In the genomic region with DNA sequence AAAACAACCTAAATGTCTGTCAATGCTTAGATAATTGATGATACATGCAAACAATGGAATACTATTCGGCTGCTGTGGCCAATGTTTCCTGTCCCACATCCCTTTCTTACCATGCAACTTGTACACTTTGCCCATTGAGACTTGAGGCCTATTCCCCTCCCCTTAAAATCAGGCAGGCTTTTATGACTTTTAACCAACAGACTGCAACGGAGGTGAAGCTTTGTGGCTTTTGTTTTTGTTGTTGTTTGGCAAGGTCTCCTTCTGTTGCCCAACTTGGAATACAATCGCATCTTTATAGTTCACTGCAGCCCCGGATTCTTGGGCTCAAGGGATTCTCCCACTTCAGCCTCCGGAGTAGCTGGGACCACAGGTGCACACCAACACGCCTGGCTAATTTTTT, we compare ENCODE assay signal across 21 cellular contexts. TPM values are rescaled to one million over a fixed set of nuclear protein-coding genes. Genes with fewer than 3 reads are reported as not detected.
A peak's percentile ranks its signal among the peaks of the same experiment; 100 is the strongest.
DNase-seq lines count a peak whose midpoint lies in the region; ATAC-seq and TF ChIP-seq lines count a peak whose summit lies in the region.
"Had no signal": no experiment of that assay in that cellular context is flagged by ENCODE, and none has a peak within 500 bp of the region (broad histone marks: within the 10 kb centered on the region; RNA-seq: fewer than 3 reads in every experiment).

No MANE protein-coding gene starts in this region.

- no peak for TF ChIP-seq CTCF in GM23338 (conservative IDR thresholded peaks at IDR 0.05; ENCODE audit: low read depth in 2 of 2)

- H3K27me3 Mint-ChIP-seq in GM23338 (ENCODE audit: insufficient read depth, low read depth, poor library complexity): peaks cover 1% of the 10 kb centered on the region
- H3K27me3 Mint-ChIP-seq: CD4-positive, alpha-beta memory T cell had no signal

- no peaks in the 10 kb centered on the region for H3K36me3 Mint-ChIP-seq in GM23338 (ENCODE audit: low read depth)
- H3K36me3 Mint-ChIP-seq: CD14-positive monocyte had no signal

- H3K27ac Mint-ChIP-seq in GM23338: no peak overlapping the region
- H3K27ac Mint-ChIP-seq: CD14-positive monocyte, HFFc6 had no signal

- no peaks in the 10 kb centered on the region for H3K27me3 ChIP-seq in GM23338 (ENCODE audit: insufficient read depth)

- H3F3A ChIP-seq in GM23338 (replicated peaks; ENCODE audit: low read depth): peaks cover 2% of the 10 kb centered on the region; the same call in 1 of the 2 replicates

- H3K36me3 ChIP-seq in GM23338 (ENCODE audit: insufficient read depth): no peaks in the 10 kb centered on the region
- H3K36me3 ChIP-seq: HAP-1 had no signal

- H3K9me3 Mint-ChIP-seq in GM23338: no peaks in the 10 kb centered on the region
- H3K9me3 Mint-ChIP-seq: CD4-positive, alpha-beta memory T cell; HFFc6 had no signal

- ATAC-seq in GM23338 (no peak), sciatic nerve (peak; percentile 55), GM19023 (IDR thresholded peaks at IDR 0.05; ENCODE audit: unreplicated experiment) (no peak), GM21367 (IDR thresholded peaks at IDR 0.05; ENCODE audit: unreplicated experiment) (no peak)
- ATAC-seq: GM12878 had no signal

- H4K20me1 ChIP-seq in GM23338 (replicated peaks; ENCODE audit: insufficient read depth): no peaks in the 10 kb centered on the region

- H3K4me3 ChIP-seq in GM23338: no peak overlapping the region
- H3K4me3 ChIP-seq: GM12878, HAP-1 had no signal

- no peak overlapping the region for H3K27ac ChIP-seq in GM23338 (ENCODE audit: low read depth)

- no peak overlapping the region for H3K4me2 ChIP-seq in GM23338

- peaks cover 6% of the 10 kb centered on the region for H3K4me1 Mint-ChIP-seq in GM23338

- H3K9me2 ChIP-seq in GM23338 (ENCODE audit: insufficient read depth): no peaks in the 10 kb centered on the region

- DNase-seq in GM23338 (ENCODE audit: low spot score) (no peak), SW480 (ENCODE audit: low spot score) (peak; percentile 14), foreskin melanocyte (peak; percentile 34), sciatic nerve (ENCODE audit: low spot score) (no peak), erythroblast (lab: John Stamatoyannopoulos, UW) (no peak), SKM-1 treated with dmso at 0.1 percent for 144 hours (lab: John Stamatoyannopoulos, UW; ENCODE audit: unreplicated experiment) (no peak)
- DNase-seq: Calu3; CD4-positive, alpha-beta memory T cell; COR-L47; DMS153; DMS79; EL; GDM1; GOT3; HFFc6 had no signal

- H3K4me1 ChIP-seq in GM23338 (ENCODE audit: insufficient read depth): peaks cover 4% of the 10 kb centered on the region; the same call in 1 of the 2 replicates

- peak overlapping the region; percentile 66; the same call in 1 of the 2 replicates for H2AFZ ChIP-seq in GM23338

- TF ChIP-seq POLR2A in erythroblast (IDR thresholded peaks at IDR 0.05; ENCODE audit: low read length): no peak

- intact Hi-C loops in sciatic nerve (cut with DNase I): no loop called here

- no peak overlapping the region for H3K4me3 Mint-ChIP-seq in GM23338
- H3K4me3 Mint-ChIP-seq: CD14-positive monocyte; CD4-positive, alpha-beta memory T cell; HFFc6 had no signal

- H3K79me2 ChIP-seq in GM23338 (replicated peaks; ENCODE audit: insufficient read depth): no peaks in the 10 kb centered on the region

TF ChIP-seq in GM23338, 12 proteins besides CTCF, POLR2A, EP300 and RAD21 (continues in another document):
- no peak for TF ChIP-seq EZH2 (IDR thresholded peaks at IDR 0.05; ENCODE audit: low read depth, unreplicated experiment)
- TF ChIP-seq ZNF114 (CRISPR knock-in tag; IDR thresholded peaks at IDR 0.05): no peak
- TF ChIP-seq, protein P1, sequence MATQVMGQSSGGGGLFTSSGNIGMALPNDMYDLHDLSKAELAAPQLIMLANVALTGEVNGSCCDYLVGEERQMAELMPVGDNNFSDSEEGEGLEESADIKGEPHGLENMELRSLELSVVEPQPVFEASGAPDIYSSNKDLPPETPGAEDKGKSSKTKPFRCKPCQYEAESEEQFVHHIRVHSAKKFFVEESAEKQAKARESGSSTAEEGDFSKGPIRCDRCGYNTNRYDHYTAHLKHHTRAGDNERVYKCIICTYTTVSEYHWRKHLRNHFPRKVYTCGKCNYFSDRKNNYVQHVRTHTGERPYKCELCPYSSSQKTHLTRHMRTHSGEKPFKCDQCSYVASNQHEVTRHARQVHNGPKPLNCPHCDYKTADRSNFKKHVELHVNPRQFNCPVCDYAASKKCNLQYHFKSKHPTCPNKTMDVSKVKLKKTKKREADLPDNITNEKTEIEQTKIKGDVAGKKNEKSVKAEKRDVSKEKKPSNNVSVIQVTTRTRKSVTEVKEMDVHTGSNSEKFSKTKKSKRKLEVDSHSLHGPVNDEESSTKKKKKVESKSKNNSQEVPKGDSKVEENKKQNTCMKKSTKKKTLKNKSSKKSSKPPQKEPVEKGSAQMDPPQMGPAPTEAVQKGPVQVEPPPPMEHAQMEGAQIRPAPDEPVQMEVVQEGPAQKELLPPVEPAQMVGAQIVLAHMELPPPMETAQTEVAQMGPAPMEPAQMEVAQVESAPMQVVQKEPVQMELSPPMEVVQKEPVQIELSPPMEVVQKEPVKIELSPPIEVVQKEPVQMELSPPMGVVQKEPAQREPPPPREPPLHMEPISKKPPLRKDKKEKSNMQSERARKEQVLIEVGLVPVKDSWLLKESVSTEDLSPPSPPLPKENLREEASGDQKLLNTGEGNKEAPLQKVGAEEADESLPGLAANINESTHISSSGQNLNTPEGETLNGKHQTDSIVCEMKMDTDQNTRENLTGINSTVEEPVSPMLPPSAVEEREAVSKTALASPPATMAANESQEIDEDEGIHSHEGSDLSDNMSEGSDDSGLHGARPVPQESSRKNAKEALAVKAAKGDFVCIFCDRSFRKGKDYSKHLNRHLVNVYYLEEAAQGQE (IDR thresholded peaks at IDR 0.05; ENCODE audit: unreplicated experiment): no peak
- TF ChIP-seq, protein P2, sequence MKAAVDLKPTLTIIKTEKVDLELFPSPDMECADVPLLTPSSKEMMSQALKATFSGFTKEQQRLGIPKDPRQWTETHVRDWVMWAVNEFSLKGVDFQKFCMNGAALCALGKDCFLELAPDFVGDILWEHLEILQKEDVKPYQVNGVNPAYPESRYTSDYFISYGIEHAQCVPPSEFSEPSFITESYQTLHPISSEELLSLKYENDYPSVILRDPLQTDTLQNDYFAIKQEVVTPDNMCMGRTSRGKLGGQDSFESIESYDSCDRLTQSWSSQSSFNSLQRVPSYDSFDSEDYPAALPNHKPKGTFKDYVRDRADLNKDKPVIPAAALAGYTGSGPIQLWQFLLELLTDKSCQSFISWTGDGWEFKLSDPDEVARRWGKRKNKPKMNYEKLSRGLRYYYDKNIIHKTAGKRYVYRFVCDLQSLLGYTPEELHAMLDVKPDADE (IDR thresholded peaks at IDR 0.05): no peak
- TF ChIP-seq NANOG (IDR thresholded peaks at IDR 0.05; ENCODE audit: borderline replicate concordance): no peak
- TF ChIP-seq ZNF331 (CRISPR knock-in tag; IDR thresholded peaks at IDR 0.05; ENCODE audit: low read depth): no peak
- no peak for TF ChIP-seq STAT1 (IDR thresholded peaks at IDR 0.05; ENCODE audit: unreplicated experiment)
- no peak for TF ChIP-seq POLR2AphosphoS5 (IDR thresholded peaks at IDR 0.05; ENCODE audit: low read depth)
- TF ChIP-seq EZH2phosphoT487 (IDR thresholded peaks at IDR 0.05; ENCODE audit: unreplicated experiment): no peak
- TF ChIP-seq CREB1 (CRISPR knock-in tag; IDR thresholded peaks at IDR 0.05; ENCODE audit: low read depth): no peak

RNA-seq across cellular contexts. Expression of a gene that starts 5.8 kb away (rescaled TPM):
- 11.3 and 11.5 TPM in 2 replicates for total RNA-seq in GM23338 (2014; rRNA removed; shearing (Covaris generic))
- 3.4 and 3.5 TPM in 2 replicates for polyA plus RNA-seq in GM23338 (2016; fragmentation: Nextera tagmentation; extraction: Ambion mirVana)
- 15.8 TPM for total RNA-seq in sciatic nerve

RNA-seq across cellular contexts. Expression of a gene that starts 10.2 kb away (rescaled TPM):
- total RNA-seq in GM23338 (2014; rRNA removed; shearing (Covaris generic)): not detected in 2 replicates
- 0.08 TPM in 1 of 2 replicates, not detected in the other for polyA plus RNA-seq in GM23338 (2016; fragmentation: Nextera tagmentation; extraction: Ambion mirVana)
- total RNA-seq in sciatic nerve: not detected
- total RNA-seq: Calu3; CD4-positive, alpha-beta memory T cell; GM12878; HFFc6 had no signal
- polyA plus RNA-seq: BJ; CD14-positive monocyte; CD4-positive, alpha-beta memory T cell had no signal

RNA-seq across cellular contexts. Expression of a gene that starts 45.7 kb away (rescaled TPM):
- total RNA-seq in GM23338 (2014; rRNA removed; shearing (Covaris generic)): 1.7 and 2.1 TPM in 2 replicates
- polyA plus RNA-seq in GM23338 (2016; fragmentation: Nextera tagmentation; extraction: Ambion mirVana): 1.4 and 2.1 TPM in 2 replicates
- total RNA-seq in sciatic nerve: 8.2 TPM

RNA-seq across cellular contexts. Expression of a gene that starts 45.7 kb away (rescaled TPM):
- total RNA-seq in GM23338 (2014; rRNA removed; shearing (Covaris generic)): 27.0 and 37.9 TPM in 2 replicates
- 9.4 and 10.6 TPM in 2 replicates for polyA plus RNA-seq in GM23338 (2016; fragmentation: Nextera tagmentation; extraction: Ambion mirVana)
- total RNA-seq in sciatic nerve: 34.6 TPM

Comparison
In these comparisons a context has a peak if more than half of its experiments do, and no peak if none do; other contexts are left out.
1. DNase-seq: peak in SW480 (single experiment) and foreskin melanocyte (single experiment); none in GM23338 (single experiment), sciatic nerve (single experiment), erythroblast (0 of 2) and SKM-1 treated with dmso at 0.1 percent for 144 hours (single experiment).